8 cellular contexts compared by ENCODE assay signal in the genomic region with DNA sequence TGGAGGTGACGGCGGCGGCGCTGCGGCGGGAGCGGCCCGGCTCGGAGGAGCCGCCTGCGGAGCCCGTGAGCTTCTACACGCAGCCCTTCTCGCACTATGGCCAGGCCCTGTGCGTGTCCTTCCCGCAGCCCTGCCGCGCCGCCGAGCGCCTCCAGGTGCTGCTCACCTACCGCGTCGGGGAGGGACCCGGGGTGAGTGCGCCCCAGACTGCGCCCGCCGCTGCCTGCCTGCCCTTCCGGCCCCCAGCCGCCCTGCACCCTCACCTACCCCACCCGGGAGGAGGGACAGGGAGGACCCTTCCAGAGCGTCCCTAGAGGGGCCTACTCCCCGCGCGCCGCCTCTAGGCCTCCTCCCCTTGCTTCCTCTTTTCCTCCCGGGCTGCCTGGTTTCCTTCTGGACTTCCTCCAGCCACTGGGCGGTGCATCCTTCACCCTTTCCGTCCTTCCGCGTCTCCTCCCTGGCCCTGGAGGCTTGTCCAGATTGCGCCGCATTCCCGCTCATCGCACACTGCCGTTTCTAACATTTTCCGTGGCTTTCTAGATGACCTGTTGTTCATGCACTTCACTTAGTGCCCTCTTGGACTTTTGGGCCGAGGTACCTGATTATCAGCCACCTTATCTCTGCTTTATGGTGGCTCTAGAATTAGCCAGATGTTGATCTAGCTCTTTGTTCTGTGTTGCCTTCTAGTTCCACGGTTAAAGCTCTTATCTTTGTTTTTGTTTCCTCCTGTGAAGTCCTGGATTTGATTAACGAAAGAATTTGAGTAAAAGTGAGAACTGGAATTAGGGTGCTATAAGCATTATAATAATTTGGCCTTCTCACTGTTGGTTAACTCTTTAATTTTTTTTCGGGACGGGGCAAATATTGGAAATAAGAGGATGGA. TPM values are rescaled to one million over a fixed set of nuclear protein-coding genes. Genes with fewer than 3 reads are reported as not detected.
A peak's percentile ranks its signal among the peaks of the same experiment; 100 is the strongest.
DNase-seq lines count a peak whose midpoint lies in the region; ATAC-seq, FAIRE-seq and TF ChIP-seq lines count a peak whose summit lies in the region.

No MANE protein-coding gene starts in this region.

- peak; percentile 80 for ATAC-seq in CD8-positive, alpha-beta T cell
- peak; percentile 58 for ATAC-seq in GM19328 (IDR thresholded peaks at IDR 0.05; ENCODE audit: unreplicated experiment)
- ATAC-seq in HG03460 (IDR thresholded peaks at IDR 0.05; ENCODE audit: unreplicated experiment) = peak; percentile 61

- H3K27ac ChIP-seq in CD8-positive, alpha-beta T cell (ENCODE audit: low read depth, low read length) = peak overlapping the region; percentile 53
- peak overlapping the region; percentile 18 for H3K27ac ChIP-seq in endothelial cell of umbilical vein (ENCODE audit: insufficient read depth, low read depth, low read length)

- CTCF ChIA-PET in CD8-positive, alpha-beta T cell (lab: Charles Lee) = interaction anchor here (5.2 kb wide), 1 partner anchor 17 kb away, joined by 31 read pairs; no protein-coding TSS in a partner anchor
- CTCF ChIA-PET in endothelial cell of umbilical vein (lab: Charles Lee) = interaction anchor here (1.0 to 5.2 kb wide), 8 partner anchors 10 to 154 kb away, joined by 3 to 35 read pairs (median 6); a partner anchor contains a TSS

- POLR2A ChIA-PET in CD8-positive, alpha-beta T cell (lab: Charles Lee) = interaction anchor here (1.3 kb wide), 3 partner anchors 10 to 19 kb away, joined by 3 to 5 read pairs (median 4); no protein-coding TSS in a partner anchor
- POLR2A ChIA-PET in endothelial cell of umbilical vein (lab: Charles Lee) = no interaction called here

- H3K4me1 Mint-ChIP-seq in CD8-positive, alpha-beta T cell (ENCODE audit: low read depth) = peaks cover 32% of the 10 kb centered on the region

- DNase-seq in CD8-positive, alpha-beta T cell = peak; percentile 22 to 75 (median 57)
- peak; percentile 84 for DNase-seq in NOMO-1 treated with dmso at 0.1 percent for 144 hours (lab: John Stamatoyannopoulos, UW; ENCODE audit: unreplicated experiment)
- peak; percentile 55 for DNase-seq in activated CD8-positive, alpha-beta memory T cell treated with anti-CD3 and anti-CD28 coated beads, Interleukin-2, amount 50 U/mL, for 4 hours
- peak; percentile 48 for DNase-seq in endothelial cell of umbilical vein (ENCODE audit: low read depth, low spot score)
- peak; percentile 60 for DNase-seq in midbrain (lab: John Stamatoyannopoulos, UW)
- peak; percentile 30 for DNase-seq in stimulated activated CD8-positive, alpha-beta memory T cell treated with anti-CD3 and anti-CD28 coated beads, Interleukin-4, amount 100 ng/mL, for 24 hours (ENCODE audit: low read depth)

- peak overlapping the region; percentile 63 for H2AFZ ChIP-seq in endothelial cell of umbilical vein (ENCODE audit: low read depth, low read length)

- no peaks in the 10 kb centered on the region for H3K9me1 ChIP-seq in endothelial cell of umbilical vein (replicated peaks; ENCODE audit: control insufficient read depth, extremely low read depth, insufficient read depth, low read length)

- H3K27me3 Mint-ChIP-seq in CD8-positive, alpha-beta T cell (ENCODE audit: low read depth) = peaks cover 2% of the 10 kb centered on the region

- H3K4me3 Mint-ChIP-seq in CD8-positive, alpha-beta T cell = peak overlapping the region; percentile 96

- TSS peak; percentile 40 for BruUV-seq in endothelial cell of umbilical vein (replicated peaks; lab: Mats Ljungman, UMichigan)

- no peaks in the 10 kb centered on the region for H4K20me1 ChIP-seq in endothelial cell of umbilical vein (replicated peaks; ENCODE audit: control insufficient read depth, extremely low read depth, insufficient read depth, low read length)

- peak overlapping the region; percentile 37 for H3K9ac ChIP-seq in endothelial cell of umbilical vein (replicated peaks; ENCODE audit: extremely low read depth, insufficient read depth, low read length)

- H3K9me3 ChIP-seq in CD8-positive, alpha-beta T cell (ENCODE audit: low read length) = no peaks in the 10 kb centered on the region
- no peaks in the 10 kb centered on the region for H3K9me3 ChIP-seq in endothelial cell of umbilical vein (replicated peaks; ENCODE audit: control insufficient read depth, insufficient read depth, low read length)

- H3K9me3 Mint-ChIP-seq in CD8-positive, alpha-beta T cell = no peaks in the 10 kb centered on the region

- TF ChIP-seq POLR2A in endothelial cell of umbilical vein (IDR thresholded peaks at IDR 0.05; ENCODE audit: low read depth, low read length) = peak; percentile 76

- peaks cover 23% of the 10 kb centered on the region for H3K79me2 ChIP-seq in endothelial cell of umbilical vein (ENCODE audit: control insufficient read depth, insufficient read depth, low read length)

- peak overlapping the region; percentile 92 for H3K27ac Mint-ChIP-seq in CD8-positive, alpha-beta T cell

- H3K36me3 ChIP-seq in CD8-positive, alpha-beta T cell (ENCODE audit: insufficient read depth, low read length) = no peaks in the 10 kb centered on the region
- no peaks in the 10 kb centered on the region for H3K36me3 ChIP-seq in endothelial cell of umbilical vein (ENCODE audit: control insufficient read depth in 2 of 2, extremely low read depth in 1 of 2, insufficient read depth in 2 of 2, low read length in 2 of 2)

- no peak for TF ChIP-seq CTCF in CD8-positive, alpha-beta T cell (IDR thresholded peaks at IDR 0.05)
- no peak for TF ChIP-seq CTCF in endothelial cell of umbilical vein (IDR thresholded peaks at IDR 0.05; ENCODE audit: extremely low read depth in 1 of 2, insufficient read depth in 1 of 2, low read depth in 1 of 2, low read length in 2 of 2)

- peak overlapping the region; percentile 73 for H3K4me2 ChIP-seq in endothelial cell of umbilical vein (ENCODE audit: insufficient read depth, low read length)

- no peaks in the 10 kb centered on the region for H3K27me3 ChIP-seq in CD8-positive, alpha-beta T cell (ENCODE audit: insufficient read depth, low read length)
- H3K27me3 ChIP-seq in endothelial cell of umbilical vein (ENCODE audit: control insufficient read depth in 2 of 2, insufficient read depth in 2 of 2, low read length in 2 of 2) = no peaks in the 10 kb centered on the region

- peaks cover 13% of the 10 kb centered on the region for H3K36me3 Mint-ChIP-seq in CD8-positive, alpha-beta T cell

- peaks cover 16% of the 10 kb centered on the region for H3K4me1 ChIP-seq in CD8-positive, alpha-beta T cell (ENCODE audit: insufficient read depth, low read length)
- H3K4me1 ChIP-seq in endothelial cell of umbilical vein (ENCODE audit: control insufficient read depth, extremely low read depth, insufficient read depth, low read length) = peaks cover 8% of the 10 kb centered on the region

- FAIRE-seq in endothelial cell of umbilical vein (lab: Jason Lieb, UNC) = peak; percentile 92

- dilution Hi-C loops in endothelial cell of umbilical vein (cut with MboI; ENCODE audit: extremely low pct_ligation_motif_present, low sequenced_read_pairs) = no loop called here

- intact Hi-C loops in CD8-positive, alpha-beta T cell (cut with DNase I, micrococcal nuclease) = loop anchor here (1.0 to 5.0 kb wide), 2 partner anchors 28 to 156 kb away; a partner anchor contains a TSS
- intact Hi-C loops in endothelial cell of umbilical vein (cut with micrococcal nuclease) = no loop called here

- peak overlapping the region; percentile 64 for H3K4me3 ChIP-seq in CD8-positive, alpha-beta T cell (ENCODE audit: low read depth, low read length)
- peak overlapping the region; percentile 48 to 98 (median 75) for H3K4me3 ChIP-seq in endothelial cell of umbilical vein (replicated peaks in 1 of 3; ENCODE audit: insufficient read depth in 1 of 3, low read depth in 1 of 3, low read length in 3 of 3)

RNA-seq across cellular contexts. Expression of a gene that starts 0.7 kb away (rescaled TPM):
- total RNA-seq in CD8-positive, alpha-beta T cell = 10 to 100 TPM; 16.8 to 21.1 TPM
- total RNA-seq in endothelial cell of umbilical vein = 65.7 and 73.5 TPM in 2 replicates
- polyA plus RNA-seq in endothelial cell of umbilical vein = 48.9 and 56.1 TPM in 2 replicates
- 38.8 and 45.3 TPM in 2 replicates for polyA plus RNA-seq in endothelial cell of umbilical vein (2011; cell fraction: cytosol; rRNA removed)
- 67.0 and 75.2 TPM in 2 replicates for polyA plus RNA-seq in endothelial cell of umbilical vein (2011; cell fraction: nucleus; rRNA removed)
- 42.6 and 70.4 TPM in 2 replicates for polyA plus RNA-seq in endothelial cell of umbilical vein (2012)
- 48.8 and 50.7 TPM in 2 replicates for polyA minus RNA-seq in endothelial cell of umbilical vein
- 35.4 TPM for polyA minus RNA-seq in endothelial cell of umbilical vein (2011; cell fraction: cytosol; rRNA and poly(A)+ RNA removed)
- 15.9 and 20.2 TPM in 2 replicates for polyA minus RNA-seq in endothelial cell of umbilical vein (2011; cell fraction: nucleus; rRNA and poly(A)+ RNA removed)

RNA-seq across cellular contexts. Expression of a gene that starts 27.2 kb away (rescaled TPM):
- total RNA-seq in CD8-positive, alpha-beta T cell = 1 to 10 TPM; 1.1 to 1.5 TPM
- total RNA-seq in endothelial cell of umbilical vein = 0.09 and 0.29 TPM in 2 replicates
- polyA plus RNA-seq in endothelial cell of umbilical vein = 0.07 and 0.14 TPM in 2 replicates
- not detected in 2 replicates for polyA plus RNA-seq in endothelial cell of umbilical vein (2011; cell fraction: cytosol; rRNA removed)
- polyA plus RNA-seq in endothelial cell of umbilical vein (2011; cell fraction: nucleus; rRNA removed) = 0.17 and 0.48 TPM in 2 replicates
- not detected in 2 replicates for polyA plus RNA-seq in endothelial cell of umbilical vein (2012)
- 0.25 TPM in 1 of 2 replicates, not detected in the other for polyA minus RNA-seq in endothelial cell of umbilical vein
- polyA minus RNA-seq in endothelial cell of umbilical vein (2011; cell fraction: cytosol; rRNA and poly(A)+ RNA removed) = 37.2 TPM
- polyA minus RNA-seq in endothelial cell of umbilical vein (2011; cell fraction: nucleus; rRNA and poly(A)+ RNA removed) = 0.19 TPM in 1 of 2 replicates, not detected in the other

RNA-seq across cellular contexts. Expression of a gene that starts 27.9 kb away (rescaled TPM):
- total RNA-seq in CD8-positive, alpha-beta T cell = 10 to 100 TPM; 58.0 to 66.6 TPM
- 93.7 and 105 TPM in 2 replicates for total RNA-seq in endothelial cell of umbilical vein
- polyA plus RNA-seq in endothelial cell of umbilical vein = 41.1 and 57.9 TPM in 2 replicates
- 64.7 and 66.8 TPM in 2 replicates for polyA plus RNA-seq in endothelial cell of umbilical vein (2011; cell fraction: cytosol; rRNA removed)
- 55.1 and 70.3 TPM in 2 replicates for polyA plus RNA-seq in endothelial cell of umbilical vein (2011; cell fraction: nucleus; rRNA removed)
- 77.1 and 106 TPM in 2 replicates for polyA plus RNA-seq in endothelial cell of umbilical vein (2012)
- 59.0 and 69.0 TPM in 2 replicates for polyA minus RNA-seq in endothelial cell of umbilical vein
- 22.0 TPM for polyA minus RNA-seq in endothelial cell of umbilical vein (2011; cell fraction: cytosol; rRNA and poly(A)+ RNA removed)
- polyA minus RNA-seq in endothelial cell of umbilical vein (2011; cell fraction: nucleus; rRNA and poly(A)+ RNA removed) = 24.8 and 34.1 TPM in 2 replicates

RNA-seq across cellular contexts. Expression of a gene that starts 36.8 kb away (rescaled TPM):
- not detected for total RNA-seq in CD8-positive, alpha-beta T cell
- 0.12 and 0.33 TPM in 2 replicates for total RNA-seq in endothelial cell of umbilical vein
- 0.08 and 0.19 TPM in 2 replicates for polyA plus RNA-seq in endothelial cell of umbilical vein
- 0.15 and 0.20 TPM in 2 replicates for polyA plus RNA-seq in endothelial cell of umbilical vein (2011; cell fraction: cytosol; rRNA removed)
- polyA plus RNA-seq in endothelial cell of umbilical vein (2011; cell fraction: nucleus; rRNA removed) = 0.05 and 0.21 TPM in 2 replicates
- polyA plus RNA-seq in endothelial cell of umbilical vein (2012) = 0.16 and 0.30 TPM in 2 replicates
- 0.17 and 0.39 TPM in 2 replicates for polyA minus RNA-seq in endothelial cell of umbilical vein
- not detected for polyA minus RNA-seq in endothelial cell of umbilical vein (2011; cell fraction: cytosol; rRNA and poly(A)+ RNA removed)
- 0.14 TPM in 1 of 2 replicates, not detected in the other for polyA minus RNA-seq in endothelial cell of umbilical vein (2011; cell fraction: nucleus; rRNA and poly(A)+ RNA removed)

Comparison
In these comparisons a context has a peak if more than half of its experiments do, and no peak if none do; other contexts are left out.
1. Peak in every context shown above with its lines: DNase-seq, ATAC-seq, H3K4me3 ChIP-seq and H3K27ac ChIP-seq.
2. DNase-seq: peak in every context shown above with its lines; median percentile 84 in NOMO-1 treated with dmso at 0.1 percent for 144 hours; 60 in midbrain; 57 in CD8-positive, alpha-beta T cell; 55 in activated CD8-positive, alpha-beta memory T cell treated with anti-CD3 and anti-CD28 coated beads, Interleukin-2, amount 50 U/mL, for 4 hours; 48 in endothelial cell of umbilical vein; 30 in stimulated activated CD8-positive, alpha-beta memory T cell treated with anti-CD3 and anti-CD28 coated beads, Interleukin-4, amount 100 ng/mL, for 24 hours.